20 cellular contexts compared by ENCODE assay signal in genomic region chr19:10535613-10536012, GRCh38. TPM values are rescaled to one million over a fixed set of nuclear protein-coding genes. Genes with fewer than 3 reads are reported as not detected.
"Had no signal": no experiment of that assay in that cellular context is flagged by ENCODE, and none has a peak within 500 bp of the region (broad histone marks: within the 10 kb centered on the region; RNA-seq: fewer than 3 reads in every experiment).

No MANE protein-coding gene starts in this region.

- ATAC-seq: activated CD8-positive, alpha-beta memory T cell treated with anti-CD3 and anti-CD28 coated beads, Interleukin-2, amount 10 ng/mL, durations not matched to agents 7 days and 5 days; activated T-cell treated with anti-CD3 and anti-CD28 coated beads, Interleukin-2, amount 50 U/mL, for 4 hours; gastrocnemius medialis; heart left ventricle; left cardiac atrium; lower lobe of right lung; stimulated activated effector memory CD8-positive, alpha-beta T cell treated with anti-CD3 and anti-CD28 coated beads, Interleukin-12 subunit alpha, Interleukin-12 subunit beta, amount 100 ng/mL, for 72 hours; T-helper 17 cell; upper lobe of right lung had no signal

- H3K4me3 ChIP-seq: adrenal gland, colonic mucosa, gastrocnemius medialis, heart left ventricle, lower lobe of right lung, neural progenitor cell, ovary, thoracic aorta, upper lobe of right lung had no signal

- H3K36me3 Mint-ChIP-seq: activated CD4-positive, alpha-beta memory T cell treated with anti-CD3 and anti-CD28 coated beads for 36 hours; activated CD8-positive, alpha-beta memory T cell treated with anti-CD3 and anti-CD28 coated beads, Interleukin-2, amount 10 ng/mL, durations not matched to agents 7 days and 5 days; activated naive CD4-positive, alpha-beta T cell treated with anti-CD3 and anti-CD28 coated beads, Interleukin-2, amount 50 U/mL, for 24 hours; immature natural killer cell; neural progenitor cell had no signal

- H3K27ac Mint-ChIP-seq: activated CD4-positive, alpha-beta memory T cell treated with anti-CD3 and anti-CD28 coated beads for 36 hours; activated CD8-positive, alpha-beta memory T cell treated with anti-CD3 and anti-CD28 coated beads, Interleukin-2, amount 10 ng/mL, durations not matched to agents 7 days and 5 days; activated naive CD4-positive, alpha-beta T cell treated with anti-CD3 and anti-CD28 coated beads, Interleukin-2, amount 50 U/mL, for 24 hours; immature natural killer cell; neural progenitor cell; stimulated activated effector memory CD8-positive, alpha-beta T cell treated with anti-CD3 and anti-CD28 coated beads, Interleukin-12 subunit alpha, Interleukin-12 subunit beta, amount 100 ng/mL, for 72 hours; T-helper 17 cell had no signal

- H3K4me3 Mint-ChIP-seq: activated CD4-positive, alpha-beta memory T cell treated with anti-CD3 and anti-CD28 coated beads for 36 hours; activated CD8-positive, alpha-beta memory T cell treated with anti-CD3 and anti-CD28 coated beads, Interleukin-2, amount 10 ng/mL, durations not matched to agents 7 days and 5 days; activated naive CD4-positive, alpha-beta T cell treated with anti-CD3 and anti-CD28 coated beads, Interleukin-2, amount 50 U/mL, for 24 hours; activated T-cell treated with anti-CD3 and anti-CD28 coated beads, Interleukin-2, amount 50 U/mL, for 4 hours; immature natural killer cell; stimulated activated effector memory CD8-positive, alpha-beta T cell treated with anti-CD3 and anti-CD28 coated beads, Interleukin-12 subunit alpha, Interleukin-12 subunit beta, amount 100 ng/mL, for 72 hours; T-helper 17 cell had no signal

- H3K27ac ChIP-seq: adrenal gland, colonic mucosa, gastrocnemius medialis, heart left ventricle, lower lobe of right lung, neural progenitor cell, ovary, thoracic aorta, upper lobe of right lung, WERI-Rb-1 had no signal

- DNase-seq: activated CD4-positive, alpha-beta memory T cell treated with anti-CD3 and anti-CD28 coated beads for 36 hours; activated CD8-positive, alpha-beta memory T cell treated with anti-CD3 and anti-CD28 coated beads, Interleukin-2, amount 10 ng/mL, durations not matched to agents 7 days and 5 days; activated effector memory CD4-positive, alpha-beta T cell treated with Interleukin-2 at 50 U/mL for 16 hours; activated T-cell treated with anti-CD3 and anti-CD28 coated beads, Interleukin-2, amount 50 U/mL, for 4 hours; adrenal gland; caudate nucleus; colonic mucosa; gastrocnemius medialis; heart left ventricle; immature natural killer cell; left cardiac atrium; lower lobe of right lung; ovary; T-helper 17 cell; upper lobe of right lung; WERI-Rb-1 had no signal

- H3K4me1 Mint-ChIP-seq: neural progenitor cell; stimulated activated effector memory CD8-positive, alpha-beta T cell treated with anti-CD3 and anti-CD28 coated beads, Interleukin-12 subunit alpha, Interleukin-12 subunit beta, amount 100 ng/mL, for 72 hours; T-helper 17 cell had no signal

- H3K9me3 Mint-ChIP-seq: activated CD4-positive, alpha-beta memory T cell treated with anti-CD3 and anti-CD28 coated beads for 36 hours; activated naive CD4-positive, alpha-beta T cell treated with anti-CD3 and anti-CD28 coated beads, Interleukin-2, amount 50 U/mL, for 24 hours; activated T-cell treated with anti-CD3 and anti-CD28 coated beads, Interleukin-2, amount 50 U/mL, for 4 hours; immature natural killer cell; neural progenitor cell; stimulated activated effector memory CD8-positive, alpha-beta T cell treated with anti-CD3 and anti-CD28 coated beads, Interleukin-12 subunit alpha, Interleukin-12 subunit beta, amount 100 ng/mL, for 72 hours had no signal

RNA-seq across cellular contexts. Expression of gene S1PR5, which starts 18.4 kb away (rescaled TPM):
- total RNA-seq: colonic mucosa, gastrocnemius medialis had no signal
